8 cellular contexts compared by ENCODE assay signal in the genomic region with DNA sequence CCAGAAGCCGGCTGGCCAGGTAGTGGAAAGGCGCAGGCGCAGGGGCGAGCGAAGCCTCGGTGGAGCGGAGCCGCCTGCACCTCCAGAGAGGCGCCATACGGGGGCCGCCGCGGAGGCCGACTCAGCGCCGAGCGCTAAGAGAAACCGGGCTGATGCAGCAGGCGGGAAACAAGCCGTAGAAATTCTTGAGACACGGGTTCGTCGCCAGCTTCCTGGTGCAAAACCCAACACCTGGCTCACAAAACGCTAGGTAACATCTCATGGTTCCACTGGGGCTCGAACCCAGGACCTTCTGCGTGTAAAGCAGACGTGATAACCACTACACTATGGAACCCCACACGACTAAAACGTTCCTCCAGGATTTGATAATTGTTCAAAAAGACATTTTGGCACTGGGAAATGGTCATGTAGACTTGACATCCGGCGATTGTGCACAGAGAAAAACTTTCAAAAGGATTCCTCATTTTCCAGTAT. TPM values are rescaled to one million over a fixed set of nuclear protein-coding genes. Genes with fewer than 3 reads are reported as not detected.
A peak's percentile ranks its signal among the peaks of the same experiment; 100 is the strongest.
DNase-seq lines count a peak whose midpoint lies in the region; ATAC-seq and TF ChIP-seq lines count a peak whose summit lies in the region.

No MANE protein-coding gene starts in this region.

- H3K27me3 Mint-ChIP-seq in CD4-positive, CD25-positive, alpha-beta regulatory T cell = peaks cover 47% of the 10 kb centered on the region
- peaks cover 5% of the 10 kb centered on the region for H3K27me3 Mint-ChIP-seq in activated CD8-positive, alpha-beta T cell treated with anti-CD3 and anti-CD28 coated beads for 36 hours
- H3K27me3 Mint-ChIP-seq in memory B cell = peaks cover 2% of the 10 kb centered on the region

- no peaks in the 10 kb centered on the region for H3K27me3 ChIP-seq in CD4-positive, CD25-positive, alpha-beta regulatory T cell (ENCODE audit: control insufficient read depth, insufficient read depth, low read length)

- no peaks in the 10 kb centered on the region for H3K9me3 ChIP-seq in CD4-positive, CD25-positive, alpha-beta regulatory T cell (ENCODE audit: control insufficient read depth in 2 of 2, low read length in 2 of 2)

- H3K4me3 ChIP-seq in CD4-positive, CD25-positive, alpha-beta regulatory T cell (ENCODE audit: low read depth, low read length) = peak overlapping the region; percentile 93

- H3K4me1 ChIP-seq in CD4-positive, CD25-positive, alpha-beta regulatory T cell (ENCODE audit: control insufficient read depth, insufficient read depth, low read length, poor library complexity, severe bottlenecking) = peaks cover 11% of the 10 kb centered on the region

- H3K27ac ChIP-seq in CD4-positive, CD25-positive, alpha-beta regulatory T cell (ENCODE audit: insufficient read depth, low read length, poor library complexity, severe bottlenecking) = peak overlapping the region; percentile 63

- peaks cover 0 to 8% (median 0%) of the 10 kb centered on the region in 7 donors for H3K9me3 Mint-ChIP-seq in CD4-positive, CD25-positive, alpha-beta regulatory T cell
- H3K9me3 Mint-ChIP-seq in activated CD8-positive, alpha-beta T cell treated with anti-CD3 and anti-CD28 coated beads for 36 hours = no peaks in the 10 kb centered on the region
- no peaks in the 10 kb centered on the region for H3K9me3 Mint-ChIP-seq in memory B cell

- DNase-seq in CD4-positive, CD25-positive, alpha-beta regulatory T cell = peak; percentile 69 to 88 (median 86)
- DNase-seq in NCI-H82 treated with DMSO at 0.1 percent for 48 hours (lab: John Stamatoyannopoulos, UW; ENCODE audit: unreplicated experiment) (peak; percentile 80), memory B cell (ENCODE audit: low spot score in 2 of 2) (peak; percentile 77 to 83)
- DNase-seq in activated CD8-positive, alpha-beta T cell treated with anti-CD3 and anti-CD28 coated beads for 36 hours = peak; percentile 96
- peak; percentile 77 for DNase-seq in effector CD8-positive, alpha-beta T cell (lab: John Stamatoyannopoulos, UW)
- peak; percentile 67 for DNase-seq in stimulated activated CD8-positive, alpha-beta memory T cell treated with anti-CD3 and anti-CD28 coated beads, Interleukin-12 subunit alpha, Interleukin-12 subunit beta, amount 100 ng/mL, for 1 hour (ENCODE audit: low read depth)

- CTCF ChIA-PET in activated CD8-positive, alpha-beta T cell treated with anti-CD3 and anti-CD28 coated beads for 36 hours (lab: Charles Lee) = interaction anchor here (1.2 to 3.5 kb wide), 5 partner anchors 8 to 259 kb away, joined by 3 to 26 read pairs (median 5); a partner anchor contains a TSS

- peak overlapping the region; percentile 93 to 97 (median 95) for H3K27ac Mint-ChIP-seq in CD4-positive, CD25-positive, alpha-beta regulatory T cell
- peak overlapping the region; percentile 96 for H3K27ac Mint-ChIP-seq in activated CD8-positive, alpha-beta T cell treated with anti-CD3 and anti-CD28 coated beads for 36 hours
- H3K27ac Mint-ChIP-seq in memory B cell = peak overlapping the region; percentile 98

- TF ChIP-seq CTCF in activated CD8-positive, alpha-beta T cell treated with anti-CD3 and anti-CD28 coated beads for 36 hours (IDR thresholded peaks at IDR 0.05) = peak; percentile 63

- ATAC-seq in CD4-positive, CD25-positive, alpha-beta regulatory T cell (ENCODE audit: low read depth in 2 of 2) = peak; percentile 88 to 89
- peak; percentile 86 for ATAC-seq in GM19452 (IDR thresholded peaks at IDR 0.05; ENCODE audit: unreplicated experiment)
- peak; percentile 70 for ATAC-seq in HG03575 (IDR thresholded peaks at IDR 0.05; ENCODE audit: extremely low read depth, insufficient number of reproducible peaks, low FRiP score, unreplicated experiment)
- peak; percentile 92 for ATAC-seq in activated CD8-positive, alpha-beta T cell treated with anti-CD3 and anti-CD28 coated beads for 36 hours
- ATAC-seq in memory B cell (ENCODE audit: low read depth) = peak; percentile 91

- POLR2A ChIA-PET in activated CD8-positive, alpha-beta T cell treated with anti-CD3 and anti-CD28 coated beads for 36 hours (lab: Charles Lee) = interaction anchor here (1.0 to 3.3 kb wide), 4 partner anchors 9 to 118 kb away, joined by 4 to 29 read pairs (median 4); a partner anchor contains a TSS

- H3K4me3 Mint-ChIP-seq in CD4-positive, CD25-positive, alpha-beta regulatory T cell = peak overlapping the region; percentile 88 to 95 (median 90)
- peak overlapping the region; percentile 89 for H3K4me3 Mint-ChIP-seq in activated CD8-positive, alpha-beta T cell treated with anti-CD3 and anti-CD28 coated beads for 36 hours
- H3K4me3 Mint-ChIP-seq in memory B cell = peak overlapping the region; percentile 89

- peaks cover 14 to 30% (median 23%) of the 10 kb centered on the region in 4 donors for H3K4me1 Mint-ChIP-seq in CD4-positive, CD25-positive, alpha-beta regulatory T cell
- peaks cover 27% of the 10 kb centered on the region for H3K4me1 Mint-ChIP-seq in activated CD8-positive, alpha-beta T cell treated with anti-CD3 and anti-CD28 coated beads for 36 hours (ENCODE audit: low read depth)
- peaks cover 13% of the 10 kb centered on the region for H3K4me1 Mint-ChIP-seq in memory B cell

- no peaks in the 10 kb centered on the region for H3K36me3 Mint-ChIP-seq in CD4-positive, CD25-positive, alpha-beta regulatory T cell
- H3K36me3 Mint-ChIP-seq in activated CD8-positive, alpha-beta T cell treated with anti-CD3 and anti-CD28 coated beads for 36 hours (ENCODE audit: low read depth) = peaks cover 1% of the 10 kb centered on the region
- no peaks in the 10 kb centered on the region for H3K36me3 Mint-ChIP-seq in memory B cell

- no peaks in the 10 kb centered on the region for H3K36me3 ChIP-seq in CD4-positive, CD25-positive, alpha-beta regulatory T cell (ENCODE audit: control insufficient read depth, insufficient read depth, low read length)

- intact Hi-C loops in activated CD8-positive, alpha-beta T cell treated with anti-CD3 and anti-CD28 coated beads for 36 hours (cut with micrococcal nuclease) = loop anchor here (2.0 kb wide), 1 partner anchor 118 kb away; a partner anchor contains a TSS

RNA-seq across cellular contexts. Expression of a gene that starts 39.1 kb away (rescaled TPM):
- not detected for total RNA-seq in CD4-positive, CD25-positive, alpha-beta regulatory T cell
- not detected for polyA plus RNA-seq in CD4-positive, CD25-positive, alpha-beta regulatory T cell
- not detected for total RNA-seq in activated CD8-positive, alpha-beta T cell treated with anti-CD3 and anti-CD28 coated beads for 36 hours

RNA-seq across cellular contexts. Expression of a gene that starts 47.0 kb away (rescaled TPM):
- not detected for total RNA-seq in CD4-positive, CD25-positive, alpha-beta regulatory T cell
- not detected for polyA plus RNA-seq in CD4-positive, CD25-positive, alpha-beta regulatory T cell
- total RNA-seq in activated CD8-positive, alpha-beta T cell treated with anti-CD3 and anti-CD28 coated beads for 36 hours = not detected

Comparison
In these comparisons a context has a peak if more than half of its experiments do, and no peak if none do; other contexts are left out.
1. Peak in every context shown above with its lines: DNase-seq, ATAC-seq, H3K4me3 ChIP-seq and H3K27ac ChIP-seq.